Comparison of ENCODE assay signal across 13 cellular contexts in the genomic region with DNA sequence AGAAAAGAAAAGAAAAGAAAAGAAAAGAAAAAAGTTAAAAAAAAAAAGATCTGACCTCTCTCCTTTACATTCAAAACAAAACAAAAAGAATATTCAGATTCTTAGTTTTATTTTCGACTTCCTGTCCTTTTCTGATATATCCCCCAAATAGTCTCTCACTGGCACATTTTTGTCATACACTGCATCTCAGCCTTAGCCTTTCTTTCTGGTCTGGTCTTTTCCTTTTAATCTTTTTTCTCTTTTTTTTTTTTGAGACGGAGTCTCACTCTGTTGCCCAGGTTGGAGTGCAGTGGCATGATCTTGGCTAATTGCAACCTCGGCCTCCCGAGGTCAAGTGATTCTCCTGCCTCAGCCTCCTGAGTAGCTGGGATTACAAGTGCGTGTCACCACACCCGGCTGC. TPM values are rescaled to one million over a fixed set of nuclear protein-coding genes. Genes with fewer than 3 reads are reported as not detected.
DNase-seq lines count a peak whose midpoint lies in the region; ATAC-seq and TF ChIP-seq lines count a peak whose summit lies in the region.
"Had no signal": no experiment of that assay in that cellular context is flagged by ENCODE, and none has a peak within 500 bp of the region (broad histone marks: within the 10 kb centered on the region; RNA-seq: fewer than 3 reads in every experiment).

No MANE protein-coding gene starts in this region.

- TF ChIP-seq CTCF in GM23338 (conservative IDR thresholded peaks at IDR 0.05; ENCODE audit: low read depth in 2 of 2), result no peak
- no peak for TF ChIP-seq CTCF in type B pancreatic cell (conservative IDR thresholded peaks at IDR 0.05)

- H3K9ac ChIP-seq in neuronal stem cell (ENCODE audit: low read depth, low read length, poor library complexity), result no peak overlapping the region

- peaks cover 33% of the 10 kb centered on the region for H3K79me2 ChIP-seq in GM23338 (replicated peaks; ENCODE audit: insufficient read depth)

- 0 out of 2 replicates have a peak, but pooled peaks cover 5% of the 10 kb centered on the region for H3K4me1 ChIP-seq in GM23338 (ENCODE audit: insufficient read depth)
- peaks cover 0 to 5% of the 10 kb centered on the region in 2 donors for H3K4me1 ChIP-seq in neuronal stem cell (ENCODE audit: control insufficient read depth in 2 of 2, insufficient read depth in 1 of 2, low read depth in 1 of 2, low read length in 2 of 2)

- H2AFZ ChIP-seq in GM23338 (0 out of 2 replicates have a peak overlapping the region, but pooled peaks have one; percentile 45), neuronal stem cell (ENCODE audit: low read length) (no peak overlapping the region)

- no peak overlapping the region for H2BK15ac ChIP-seq in neuronal stem cell (ENCODE audit: low read length)

- no peak overlapping the region for H2BK5ac ChIP-seq in neuronal stem cell (ENCODE audit: low read length)

- H3K4me2 ChIP-seq in GM23338, result no peak overlapping the region
- H3K4me2 ChIP-seq in neuronal stem cell (ENCODE audit: insufficient read depth, low read length, poor library complexity, severe bottlenecking), result no peak overlapping the region

- H3K23ac ChIP-seq in neuronal stem cell (ENCODE audit: low read depth, low read length, poor library complexity), result no peak overlapping the region

- no peak overlapping the region for H2BK12ac ChIP-seq in neuronal stem cell (ENCODE audit: low read length)

- H4K20me1 ChIP-seq in GM23338 (replicated peaks; ENCODE audit: insufficient read depth), result 0 out of 2 replicates have a peak, but pooled peaks cover 6% of the 10 kb centered on the region

- no peak overlapping the region for H2AK5ac ChIP-seq in neuronal stem cell (ENCODE audit: low read depth, low read length)

- peaks cover 4% of the 10 kb centered on the region for H3K79me1 ChIP-seq in neuronal stem cell (ENCODE audit: low read depth, low read length)

- peaks cover 28% of the 10 kb centered on the region for H3K36me3 Mint-ChIP-seq in activated T-cell treated with anti-CD3 and anti-CD28 coated beads, Interleukin-2, amount 50 U/mL, for 24 hours (ENCODE audit: low read depth)
- no peaks in the 10 kb centered on the region for H3K36me3 Mint-ChIP-seq in GM23338 (ENCODE audit: low read depth)
- peaks cover 22% of the 10 kb centered on the region for H3K36me3 Mint-ChIP-seq in dendritic cell treated with granulocyte-macrophage colony-stimulating factor and Interleukin-4, amounts not matched to agents 40 ng/mL and 50 ng/mL, for 4 days (ENCODE audit: low read depth)
- H3K36me3 Mint-ChIP-seq in type B pancreatic cell, result no peaks in the 10 kb centered on the region

- no peak overlapping the region for H4K8ac ChIP-seq in neuronal stem cell (ENCODE audit: low read depth, low read length)

- H3K18ac ChIP-seq in neuronal stem cell (ENCODE audit: low read length), result no peak overlapping the region

- H3K27me3 ChIP-seq in GM23338 (ENCODE audit: insufficient read depth) (no peaks in the 10 kb centered on the region), neuronal stem cell (ENCODE audit: control insufficient read depth in 3 of 3, insufficient read depth in 3 of 3, low read depth in 1 of 3, low read length in 3 of 3) (no peaks in the 10 kb centered on the region)
- H3K27me3 ChIP-seq: foreskin keratinocyte had no signal

- H3K9me3 ChIP-seq in neuronal stem cell (replicated peaks in 1 of 2; ENCODE audit: control insufficient read depth in 2 of 2, insufficient read depth in 1 of 2, low read depth in 1 of 2, low read length in 2 of 2), result no peaks in the 10 kb centered on the region

- ATAC-seq in GM23338 (no peak), GM18519 (IDR thresholded peaks at IDR 0.05; ENCODE audit: low FRiP score, unreplicated experiment) (no peak)
- ATAC-seq: foreskin keratinocyte, left ventricle myocardium superior had no signal

- H3K4me1 Mint-ChIP-seq in activated T-cell treated with anti-CD3 and anti-CD28 coated beads, Interleukin-2, amount 50 U/mL, for 24 hours (ENCODE audit: low read depth), result peaks cover 41% of the 10 kb centered on the region
- H3K4me1 Mint-ChIP-seq in GM23338, result peaks cover 11% of the 10 kb centered on the region
- H3K4me1 Mint-ChIP-seq in dendritic cell treated with granulocyte-macrophage colony-stimulating factor and Interleukin-4, amounts not matched to agents 40 ng/mL and 50 ng/mL, for 4 days (ENCODE audit: low read depth), result peaks cover 31% of the 10 kb centered on the region
- peaks cover 17% of the 10 kb centered on the region for H3K4me1 Mint-ChIP-seq in type B pancreatic cell (ENCODE audit: unreplicated experiment)

- no peak overlapping the region for H4K91ac ChIP-seq in neuronal stem cell (ENCODE audit: low read depth, low read length, poor library complexity)

- no peaks in the 10 kb centered on the region for H3K36me3 ChIP-seq in GM23338 (ENCODE audit: insufficient read depth)
- H3K36me3 ChIP-seq in neuronal stem cell (replicated peaks in 1 of 2; ENCODE audit: control insufficient read depth in 2 of 2, insufficient read depth in 2 of 2, low read length in 2 of 2), result peaks cover 0 to 8% of the 10 kb centered on the region in 2 donors

- H3K27ac Mint-ChIP-seq in activated T-cell treated with anti-CD3 and anti-CD28 coated beads, Interleukin-2, amount 50 U/mL, for 24 hours, result peak overlapping the region; percentile 6
- H3K27ac Mint-ChIP-seq in GM23338 (no peak overlapping the region), type B pancreatic cell (peak overlapping the region; percentile 93)
- H3K27ac Mint-ChIP-seq in dendritic cell treated with granulocyte-macrophage colony-stimulating factor and Interleukin-4, amounts not matched to agents 40 ng/mL and 50 ng/mL, for 4 days, result peak overlapping the region; percentile 99

- no peaks in the 10 kb centered on the region for H3K27me3 Mint-ChIP-seq in activated T-cell treated with anti-CD3 and anti-CD28 coated beads, Interleukin-2, amount 50 U/mL, for 24 hours
- H3K27me3 Mint-ChIP-seq in GM23338 (ENCODE audit: insufficient read depth, low read depth, poor library complexity) (peaks cover 2% of the 10 kb centered on the region), type B pancreatic cell (peaks cover 5% of the 10 kb centered on the region)
- no peaks in the 10 kb centered on the region for H3K27me3 Mint-ChIP-seq in dendritic cell treated with granulocyte-macrophage colony-stimulating factor and Interleukin-4, amounts not matched to agents 40 ng/mL and 50 ng/mL, for 4 days

- H3K4me3 ChIP-seq in GM23338 (no peak overlapping the region), neuronal stem cell (ENCODE audit: low read length in 2 of 2) (no peak overlapping the region)

- no peaks in the 10 kb centered on the region for H3K9me3 Mint-ChIP-seq in activated T-cell treated with anti-CD3 and anti-CD28 coated beads, Interleukin-2, amount 50 U/mL, for 24 hours
- H3K9me3 Mint-ChIP-seq in GM23338 (no peaks in the 10 kb centered on the region; the same call in 2 of the 3 replicates), type B pancreatic cell (no peaks in the 10 kb centered on the region)
- H3K9me3 Mint-ChIP-seq in dendritic cell treated with granulocyte-macrophage colony-stimulating factor and Interleukin-4, amounts not matched to agents 40 ng/mL and 50 ng/mL, for 4 days, result no peaks in the 10 kb centered on the region

- WGBS in neuronal stem cell (ENCODE audit: extremely low coverage in 2 of 2, insufficient read length in 2 of 2, insufficient replicate concordance in 1 of 2), 2 donors, result no CpG with 5 or more reads among the region's 6 CpGs

- H3K9me2 ChIP-seq in GM23338 (ENCODE audit: insufficient read depth), result no peaks in the 10 kb centered on the region

- H3K4me3 Mint-ChIP-seq in activated T-cell treated with anti-CD3 and anti-CD28 coated beads, Interleukin-2, amount 50 U/mL, for 24 hours, result no peak overlapping the region
- no peak overlapping the region for H3K4me3 Mint-ChIP-seq in GM23338
- H3K4me3 Mint-ChIP-seq in dendritic cell treated with granulocyte-macrophage colony-stimulating factor and Interleukin-4, amounts not matched to agents 40 ng/mL and 50 ng/mL, for 4 days, result no peak overlapping the region
- no peak overlapping the region for H3K4me3 Mint-ChIP-seq in type B pancreatic cell

- H3F3A ChIP-seq in GM23338 (replicated peaks; ENCODE audit: low read depth), result no peaks in the 10 kb centered on the region

- H3K27ac ChIP-seq in GM23338 (ENCODE audit: low read depth) (no peak overlapping the region), neuronal stem cell (replicated peaks; ENCODE audit: low read length) (no peak overlapping the region)
- H3K27ac ChIP-seq: WERI-Rb-1 had no signal

- H3K4ac ChIP-seq in neuronal stem cell (ENCODE audit: low read length), result no peak overlapping the region

- H2BK120ac ChIP-seq in neuronal stem cell (ENCODE audit: low read depth, low read length), result no peak overlapping the region

- intact Hi-C loops in dendritic cell treated with granulocyte-macrophage colony-stimulating factor and Interleukin-4, amounts not matched to agents 40 ng/mL and 50 ng/mL, for 4 days (cut with micrococcal nuclease), result loop anchor here (10.0 kb wide), 1 partner anchor 217 kb away; no protein-coding TSS in a partner anchor

- no peak for DNase-seq in activated T-cell treated with anti-CD3 and anti-CD28 coated beads, Interleukin-2, amount 50 U/mL, for 24 hours
- no peak for DNase-seq in activated T-cell treated with anti-CD3 and anti-CD28 coated beads for 4 hours
- DNase-seq in GM23338 (ENCODE audit: low spot score), result no peak
- no peak for DNase-seq in type B pancreatic cell (ENCODE audit: extremely low spot score, unreplicated experiment)
- DNase-seq in neuronal stem cell (ENCODE audit: low spot score), result no peak
- no peak for DNase-seq in NCI-H510A treated with DMSO at 0.1 percent for 48 hours (lab: John Stamatoyannopoulos, UW)
- DNase-seq: foreskin keratinocyte, left ventricle myocardium superior, NCI-H1436, NCI-H345, WERI-Rb-1 had no signal

- no peak overlapping the region for H3K14ac ChIP-seq in neuronal stem cell (ENCODE audit: low read length)

TF ChIP-seq in GM23338, 12 proteins besides CTCF, POLR2A, EP300 and RAD21 (continues in another document):
- no peak for TF ChIP-seq POLR2AphosphoS5 (IDR thresholded peaks at IDR 0.05; ENCODE audit: low read depth)
- no peak for TF ChIP-seq EZH2phosphoT487 (IDR thresholded peaks at IDR 0.05; ENCODE audit: unreplicated experiment)

RNA-seq across cellular contexts. Expression of gene RIOK3, which starts 1.6 kb away (rescaled TPM):
- 22.1 and 23.7 TPM in 2 replicates for total RNA-seq in GM23338 (2014; rRNA removed; shearing (Covaris generic))
- 20.8 and 22.7 TPM in 2 replicates for polyA plus RNA-seq in GM23338 (2016; fragmentation: Nextera tagmentation; extraction: Ambion mirVana)
- total RNA-seq in type B pancreatic cell (ENCODE audit: low replicate concordance), result 46.7 and 86.3 TPM in 2 replicates
- polyA plus RNA-seq in neuronal stem cell (2013, experiment 1 of 2), result 18.9 TPM
- 20.2 TPM for polyA plus RNA-seq in neuronal stem cell (2013, experiment 2 of 2)

RNA-seq across cellular contexts. Expression of gene RMC1, which starts 51.8 kb away (rescaled TPM):
- total RNA-seq in GM23338 (2014; rRNA removed; shearing (Covaris generic)), result 18.9 and 23.3 TPM in 2 replicates
- 23.6 and 24.6 TPM in 2 replicates for polyA plus RNA-seq in GM23338 (2016; fragmentation: Nextera tagmentation; extraction: Ambion mirVana)
- total RNA-seq in type B pancreatic cell (ENCODE audit: low replicate concordance), result 25.0 and 33.0 TPM in 2 replicates
- 22.7 TPM for polyA plus RNA-seq in neuronal stem cell (2013, experiment 1 of 2)
- polyA plus RNA-seq in neuronal stem cell (2013, experiment 2 of 2), result 20.9 TPM
